In genomic region chr19:18104793-18105131, GRCh38 we compare ENCODE assay signal across 1 cellular context.
TF ChIP-seq lines count a peak whose summit lies in the region.

No MANE protein-coding gene starts in this region.

TF ChIP-seq in HCT116, 20 proteins besides CTCF, POLR2A, EP300 and RAD21 (continued from another document):
- TF ChIP-seq TCF7L2 (IDR thresholded peaks at IDR 0.05; ENCODE audit: borderline replicate concordance, extremely low read depth, insufficient read depth, insufficient read length) (no peak), POLR2AphosphoS5 (IDR thresholded peaks at IDR 0.05; ENCODE audit: low read depth, low read length) (no peak), CEBPB (IDR thresholded peaks at IDR 0.05; ENCODE audit: low read depth) (no peak), EZH2phosphoT487 (IDR thresholded peaks at IDR 0.05; ENCODE audit: borderline replicate concordance) (no peak), ELF1 (IDR thresholded peaks at IDR 0.05; ENCODE audit: borderline replicate concordance, low read depth) (no peak), FOSL1 (IDR thresholded peaks at IDR 0.05; ENCODE audit: low read depth) (no peak), EZH2 (IDR thresholded peaks at IDR 0.05) (no peak), REST (IDR thresholded peaks at IDR 0.05; ENCODE audit: low read depth) (no peak), EGR1 (IDR thresholded peaks at IDR 0.05; ENCODE audit: low read depth) (no peak), ZNF274 (IDR thresholded peaks at IDR 0.05; ENCODE audit: low read depth, low read length) (no peak)
